In genomic region chr2:69693472-69694450, GRCh38 we compare ENCODE assay signal across 9 cellular contexts. TPM values are rescaled to one million over a fixed set of nuclear protein-coding genes. Genes with fewer than 3 reads are reported as not detected.
DNase-seq lines count a peak whose midpoint lies in the region; ATAC-seq, FAIRE-seq and TF ChIP-seq lines count a peak whose summit lies in the region.
"Had no signal": no experiment of that assay in that cellular context is flagged by ENCODE, and none has a peak within 500 bp of the region (broad histone marks: within the 10 kb centered on the region; RNA-seq: fewer than 3 reads in every experiment).

No MANE protein-coding gene starts in this region.

- no TSS peak for BruUV-seq in mammary epithelial cell (replicated peaks; lab: Mats Ljungman, UMichigan)

- intact Hi-C loops in head of caudate nucleus (cut with DNase I) = no loop called here
- intact Hi-C loops in mammary epithelial cell (cut with micrococcal nuclease) = loop anchor here (1.0 kb wide), 1 partner anchor 8 kb away; no protein-coding TSS in a partner anchor

- peak; percentile 61 for ATAC-seq in GM21381 (IDR thresholded peaks at IDR 0.05; ENCODE audit: unreplicated experiment)

- H3K4me3 Mint-ChIP-seq in astrocyte (ENCODE audit: unreplicated experiment) (no peak overlapping the region), mesothelial cell of epicardium (no peak overlapping the region)

- H3K9ac ChIP-seq in BLaER1 treated with 17β-estradiol and CSF1 and Interleukin-3, amounts not matched to agents 10 nM and 100 nM = peak overlapping the region in 9 of 11 experiments; percentile 53 to 82 (median 77); a peak in 19 of 22 replicates
- H3K9ac ChIP-seq in OCI-LY1 (ENCODE audit: low read length) = no peak overlapping the region; the same call in 1 of the 2 replicates
- no peak overlapping the region for H3K9ac ChIP-seq in astrocyte (ENCODE audit: low read length)
- no peak overlapping the region for H3K9ac ChIP-seq in mammary epithelial cell (ENCODE audit: insufficient read depth, low read length)

- 84% methylated on average over 6 of the region's 6 CpGs for WGBS in mammary epithelial cell (ENCODE audit: low coverage, missing lambda C conversion rate)

- no peaks in the 10 kb centered on the region for H3K9me2 ChIP-seq in OCI-LY1 (ENCODE audit: low read depth, low read length)

- H3K36me3 ChIP-seq in BLaER1 treated with 17β-estradiol and CSF1 and Interleukin-3, amounts not matched to agents 10 nM and 100 nM = no peaks in the 10 kb centered on the region
- H3K36me3 ChIP-seq in OCI-LY1 (ENCODE audit: insufficient read depth, low read length) (no peaks in the 10 kb centered on the region), astrocyte (ENCODE audit: insufficient read depth, low read length) (no peaks in the 10 kb centered on the region), mammary epithelial cell (ENCODE audit: insufficient read depth, low read length) (no peaks in the 10 kb centered on the region)

- peak overlapping the region; percentile 72 to 98 (median 89) for H3K4me2 ChIP-seq in BLaER1 treated with 17β-estradiol and CSF1 and Interleukin-3, amounts not matched to agents 10 nM and 100 nM
- H3K4me2 ChIP-seq in OCI-LY1 (ENCODE audit: low read length) (peak overlapping the region; percentile 6; the same call in 1 of the 2 replicates), astrocyte (ENCODE audit: low read length) (peak overlapping the region; percentile 8), mammary epithelial cell (ENCODE audit: insufficient read depth, low read depth, low read length) (no peak overlapping the region)

- H3K4me1 ChIP-seq in BLaER1 treated with 17β-estradiol and CSF1 and Interleukin-3, amounts not matched to agents 10 nM and 100 nM = peaks cover 49 to 87% (median 80%) of the 10 kb centered on the region in 10 experiments
- H3K4me1 ChIP-seq in OCI-LY1 (ENCODE audit: insufficient read depth, low read length, severe bottlenecking) = peaks cover 35% of the 10 kb centered on the region
- peaks cover 36% of the 10 kb centered on the region for H3K4me1 ChIP-seq in astrocyte (ENCODE audit: insufficient read depth, low read length)
- H3K4me1 ChIP-seq in mammary epithelial cell (ENCODE audit: insufficient read depth, low read length) = peaks cover 9% of the 10 kb centered on the region

- H3K4me1 Mint-ChIP-seq in astrocyte (ENCODE audit: low read depth, unreplicated experiment) (peaks cover 9% of the 10 kb centered on the region), mesothelial cell of epicardium (no peaks in the 10 kb centered on the region)

- H3K27ac Mint-ChIP-seq in astrocyte (ENCODE audit: unreplicated experiment) (no peak overlapping the region), mesothelial cell of epicardium (no peak overlapping the region)

- in situ Hi-C loops in mammary epithelial cell (cut with MboI; ENCODE audit: low sequenced_read_pairs in 2 of 2) = no loop called here

- no peak for TF ChIP-seq CTCF in OCI-LY1 (IDR thresholded peaks at IDR 0.05; ENCODE audit: low read length)
- TF ChIP-seq CTCF in astrocyte (IDR thresholded peaks at IDR 0.05; ENCODE audit: insufficient read depth, low read depth, low read length) = no peak
- TF ChIP-seq CTCF in mammary epithelial cell (conservative IDR thresholded peaks at IDR 0.05 in 1 of 2, IDR thresholded peaks at IDR 0.05 in 1 of 2; ENCODE audit: extremely low read depth in 1 of 2, insufficient read depth in 1 of 2, low read depth in 1 of 2, low read length in 2 of 2) = no peak
- TF ChIP-seq CTCF in mesothelial cell of epicardium (IDR thresholded peaks at IDR 0.05; ENCODE audit: unreplicated experiment) = no peak

- H4K20me1 ChIP-seq in BLaER1 treated with 17β-estradiol and CSF1 and Interleukin-3, amounts not matched to agents 10 nM and 100 nM = no peaks in the 10 kb centered on the region
- no peaks in the 10 kb centered on the region for H4K20me1 ChIP-seq in OCI-LY1 (ENCODE audit: insufficient read depth, low read length)
- H4K20me1 ChIP-seq in astrocyte (ENCODE audit: insufficient read depth, low read length) = no peaks in the 10 kb centered on the region
- no peaks in the 10 kb centered on the region for H4K20me1 ChIP-seq in mammary epithelial cell (ENCODE audit: insufficient read depth, low read length)

- H3K27me3 ChIP-seq in BLaER1 treated with 17β-estradiol and CSF1 and Interleukin-3, amounts not matched to agents 10 nM and 100 nM = no peaks in the 10 kb centered on the region
- H3K27me3 ChIP-seq in OCI-LY1 (ENCODE audit: insufficient read depth, low read length) = no peaks in the 10 kb centered on the region
- H3K27me3 ChIP-seq in astrocyte (ENCODE audit: insufficient read depth, low read length) = peaks cover 6% of the 10 kb centered on the region
- no peaks in the 10 kb centered on the region for H3K27me3 ChIP-seq in mammary epithelial cell (ENCODE audit: insufficient read depth, low read length)

- peak overlapping the region in 8 of 10 experiments; percentile 0 to 54 (median 47); a peak in 12 of 20 replicates for H3K4me3 ChIP-seq in BLaER1 treated with 17β-estradiol and CSF1 and Interleukin-3, amounts not matched to agents 10 nM and 100 nM
- no peak overlapping the region for H3K4me3 ChIP-seq in OCI-LY1 (ENCODE audit: low read depth, low read length, poor library complexity, severe bottlenecking)
- no peak overlapping the region for H3K4me3 ChIP-seq in astrocyte (ENCODE audit: insufficient read depth, low read depth, low read length)
- H3K4me3 ChIP-seq in mammary epithelial cell (replicated peaks in 1 of 3; ENCODE audit: insufficient read depth in 1 of 3, low read depth in 2 of 3, low read length in 3 of 3) = no peak overlapping the region

- H3K9me3 Mint-ChIP-seq in astrocyte (ENCODE audit: unreplicated experiment) (no peaks in the 10 kb centered on the region), mesothelial cell of epicardium (no peaks in the 10 kb centered on the region)

- H2AFZ ChIP-seq in OCI-LY1 (ENCODE audit: low read length) (no peak overlapping the region), astrocyte (ENCODE audit: low read depth, low read length) (no peak overlapping the region), mammary epithelial cell (ENCODE audit: low read depth, low read length) (no peak overlapping the region)

- peak overlapping the region; percentile 9 to 93 (median 88); a peak in 20 of 22 replicates for H3K27ac ChIP-seq in BLaER1 treated with 17β-estradiol and CSF1 and Interleukin-3, amounts not matched to agents 10 nM and 100 nM
- H3K27ac ChIP-seq in OCI-LY1 (ENCODE audit: low read depth, low read length, poor library complexity, severe bottlenecking) = peak overlapping the region; percentile 71
- no peak overlapping the region for H3K27ac ChIP-seq in astrocyte (ENCODE audit: low read depth, low read length)
- no peak overlapping the region for H3K27ac ChIP-seq in mammary epithelial cell (ENCODE audit: insufficient read depth, low read depth, low read length)

- FAIRE-seq in astrocyte (lab: Jason Lieb, UNC) = no peak
- FAIRE-seq: endometrium had no signal

- H3K36me3 Mint-ChIP-seq in astrocyte (ENCODE audit: low read depth, unreplicated experiment) (no peaks in the 10 kb centered on the region), mesothelial cell of epicardium (no peaks in the 10 kb centered on the region)

- no peak for DNase-seq in astrocyte (ENCODE audit: low read depth)
- no peak for DNase-seq in NCI-H1694 (lab: John Stamatoyannopoulos, UW)
- no peak for DNase-seq in head of caudate nucleus
- no peak for DNase-seq in mammary epithelial cell
- DNase-seq in mesothelial cell of epicardium (ENCODE audit: low spot score in 2 of 2, unreplicated experiment in 2 of 2) = no peak

- H3K9me3 ChIP-seq in BLaER1 treated with 17β-estradiol and CSF1 and Interleukin-3, amounts not matched to agents 10 nM and 100 nM (replicated peaks in 1 of 11) = peaks cover 0 to 6% (median 0%) of the 10 kb centered on the region in 11 experiments; a peak in 4 of 22 replicates
- H3K9me3 ChIP-seq in OCI-LY1 (ENCODE audit: low read length) = no peaks in the 10 kb centered on the region
- no peaks in the 10 kb centered on the region for H3K9me3 ChIP-seq in astrocyte (ENCODE audit: insufficient read depth, low read depth, low read length)
- H3K9me3 ChIP-seq in mammary epithelial cell (replicated peaks; ENCODE audit: insufficient read depth, low read length) = no peaks in the 10 kb centered on the region

- CTCF ChIA-PET in mammary epithelial cell (lab: Charles Lee; ENCODE audit: low non-redundant PET) = interaction anchor here (0.8 kb wide), 1 partner anchor 557 kb away, joined by 6 read pairs; no protein-coding TSS in a partner anchor

- no peaks in the 10 kb centered on the region for H3F3A ChIP-seq in OCI-LY1 (ENCODE audit: insufficient read depth, low read length)

- H3K27me3 Mint-ChIP-seq in astrocyte (ENCODE audit: low read depth, unreplicated experiment) = peaks cover under 1% of the 10 kb centered on the region
- no peaks in the 10 kb centered on the region for H3K27me3 Mint-ChIP-seq in mesothelial cell of epicardium (ENCODE audit: low read depth)

- dilution Hi-C loops in mammary epithelial cell (cut with HindIII; ENCODE audit: low sequenced_read_pairs) = no loop called here

- no peaks in the 10 kb centered on the region for H3K79me2 ChIP-seq in OCI-LY1 (ENCODE audit: insufficient read depth, low read length)
- H3K79me2 ChIP-seq in astrocyte (ENCODE audit: insufficient read depth, low read length) = no peaks in the 10 kb centered on the region
- H3K79me2 ChIP-seq in mammary epithelial cell (ENCODE audit: insufficient read depth, low read length) = no peaks in the 10 kb centered on the region

RNA-seq across cellular contexts. Expression of gene ANXA4, which starts 48.2 kb away (rescaled TPM):
- total RNA-seq in astrocyte (122 and 132 TPM in 2 replicates), mammary epithelial cell (100 to 1,000 TPM in 1 of 2 donors, 10 to 100 TPM in 1; 71.0 to 147 TPM), mesothelial cell of epicardium (41.4 to 45.1 TPM (median 42.2 TPM) in 3 replicates)
- 148 TPM for polyA plus RNA-seq in mammary epithelial cell
- polyA minus RNA-seq in mammary epithelial cell = 222 TPM

RNA-seq across cellular contexts. Expression of gene AAK1, which starts 50.2 kb away (rescaled TPM):
- total RNA-seq in astrocyte = 108 and 110 TPM in 2 replicates
- 10 to 100 TPM; 86.2 to 97.0 TPM for total RNA-seq in mammary epithelial cell
- 27.9 TPM for polyA plus RNA-seq in mammary epithelial cell
- polyA minus RNA-seq in mammary epithelial cell = 137 TPM
- total RNA-seq in mesothelial cell of epicardium = 65.4 to 70.7 TPM (median 66.4 TPM) in 3 replicates

Comparison
In these comparisons a context has a peak if more than half of its experiments do, and no peak if none do; other contexts are left out.
1. H3K27ac ChIP-seq: peak in BLaER1 treated with 17β-estradiol and CSF1 and Interleukin-3, amounts not matched to agents 10 nM and 100 nM (11 of 11) and OCI-LY1 (single experiment); none in astrocyte (single experiment) and mammary epithelial cell (single experiment).
2. H3K4me3 ChIP-seq: peak in BLaER1 treated with 17β-estradiol and CSF1 and Interleukin-3, amounts not matched to agents 10 nM and 100 nM (8 of 10); none in OCI-LY1 (single experiment), astrocyte (single experiment) and mammary epithelial cell (0 of 3).
3. H3K9ac ChIP-seq: peak in BLaER1 treated with 17β-estradiol and CSF1 and Interleukin-3, amounts not matched to agents 10 nM and 100 nM (9 of 11); none in OCI-LY1 (single experiment), astrocyte (single experiment) and mammary epithelial cell (single experiment).